ENCODE assay signal across 22 cellular contexts in the genomic region with DNA sequence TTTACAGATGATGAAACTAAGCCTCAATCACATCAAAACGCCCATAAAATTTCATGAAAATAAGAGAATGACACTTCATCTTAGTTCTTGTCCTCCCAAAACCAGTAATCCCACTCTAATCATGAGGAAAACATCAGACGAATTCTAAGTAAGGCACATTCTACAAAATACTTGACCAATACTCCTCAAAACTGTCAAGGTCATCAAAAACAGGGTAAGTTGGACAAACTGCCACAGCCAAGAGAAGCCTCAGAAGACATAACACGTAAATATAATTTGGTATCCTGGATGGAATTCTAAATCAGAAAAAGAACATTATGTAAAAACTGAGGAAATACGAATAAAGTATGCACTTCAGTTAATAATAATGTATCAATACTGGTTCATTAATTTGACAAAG.
"Had no signal": no experiment of that assay in that cellular context is flagged by ENCODE, and none has a peak within 500 bp of the region (broad histone marks: within the 10 kb centered on the region; RNA-seq: fewer than 3 reads in every experiment).

No MANE protein-coding gene starts in this region.

- H3K27me3 Mint-ChIP-seq: T-cell had no signal

- H3K9me3 ChIP-seq: MG63, SK-N-SH had no signal

- DNase-seq: MG63, NCI-H1092, NCI-H1105 treated with DMSO at 0.1 percent for 48 hours, NCI-H1417 treated with DMSO at 0.1 percent for 48 hours, NCI-H146, NCI-H1694 treated with DMSO at 0.1 percent for 48 hours, NCI-H1930, NCI-H2081, NCI-H2107, NCI-H2227 treated with DMSO at 0.1 percent for 48 hours, NCI-H524, NCI-H526 treated with DMSO at 0.1 percent for 48 hours, NCI-H774, PC-3, SHP77, SK-N-SH, SW 1271, T-cell had no signal

- H3K4me3 ChIP-seq: MG63 had no signal

- FAIRE-seq: HTR-8/SVneo had no signal

- H3K9me3 Mint-ChIP-seq: T-cell had no signal

- H3K27ac Mint-ChIP-seq: T-cell had no signal

- H3K27me3 ChIP-seq: MG63 had no signal

- H3K4me3 Mint-ChIP-seq: T-cell had no signal

- ATAC-seq: Panc1, PC-3, T-cell had no signal

- H3K36me3 ChIP-seq: MG63 had no signal

- H3K27ac ChIP-seq: HL-60, RWPE1 had no signal
